ENCODE assay signal across 1 cellular context in genomic region chr19:18385675-18386542, GRCh38.
A peak's percentile ranks its signal among the peaks of the same experiment; 100 is the strongest.
TF ChIP-seq lines count a peak whose summit lies in the region.

Gene GDF15, plus strand, starts transcription at chr19:18386158. Its CDS starts 32 bp downstream, at chr19:18386190.

TF ChIP-seq in K562, 482 proteins besides CTCF, POLR2A, EP300 and RAD21 (continued from another document and continues in another):
- TF ChIP-seq GTF2F1 (IDR thresholded peaks at IDR 0.05; ENCODE audit: low read depth, low read length) (peak; percentile 63), ZNF717 (CRISPR knock-in tag; IDR thresholded peaks at IDR 0.05) (peak; percentile 81), ZNF586 (CRISPR knock-in tag; conservative IDR thresholded peaks at IDR 0.05) (no peak), SOX6 (IDR thresholded peaks at IDR 0.05) (peak; percentile 76), CLOCK (CRISPR knock-in tag; IDR thresholded peaks at IDR 0.05; ENCODE audit: borderline replicate concordance) (no peak), SUPT5H (IDR thresholded peaks at IDR 0.05) (peak; percentile 98), KDM5B (IDR thresholded peaks at IDR 0.05; ENCODE audit: insufficient replicate concordance, low read depth, low read length) (peak; percentile 100), CHD2 (IDR thresholded peaks at IDR 0.05; ENCODE audit: low read depth, low read length) (no peak), ZNF318 (IDR thresholded peaks at IDR 0.05; ENCODE audit: borderline replicate concordance in 1 of 2, low read depth in 1 of 2) (no peak), SMAD2 (IDR thresholded peaks at IDR 0.05; ENCODE audit: low read depth, low read length) (no peak), ZNF134 (CRISPR knock-in tag; conservative IDR thresholded peaks at IDR 0.05) (peak; percentile 55; the same call in 1 of the 2 replicates), ATF6 (CRISPR knock-in tag; IDR thresholded peaks at IDR 0.05) (no peak), RREB1 (CRISPR knock-in tag; IDR thresholded peaks at IDR 0.05) (peak; percentile 41; the same call in 1 of the 2 replicates), PCBP1 (IDR thresholded peaks at IDR 0.05; ENCODE audit: low read depth, low read length, poor library complexity, severe bottlenecking) (peak; percentile 64), CUX1 (CRISPR knock-in tag; IDR thresholded peaks at IDR 0.05) (peak; percentile 45; the same call in 1 of the 2 replicates), PRDM10 (IDR thresholded peaks at IDR 0.05; ENCODE audit: partially characterized antibody) (peak; percentile 61), CHD4 (IDR thresholded peaks at IDR 0.05; ENCODE audit: insufficient read depth, insufficient replicate concordance, low read depth, low read length, poor library complexity, severe bottlenecking) (no peak), LEF1 (IDR thresholded peaks at IDR 0.05) (peak; percentile 70; the same call in 1 of the 2 replicates), NR1H2 (CRISPR knock-in tag; IDR thresholded peaks at IDR 0.05) (peak; percentile 90; the same call in 1 of the 2 replicates), ZKSCAN3 (CRISPR knock-in tag; IDR thresholded peaks at IDR 0.05) (no peak)
